Comparison of ENCODE assay signal across 34 cellular contexts in genomic region chr18:78867131-78867530, GRCh38.
"Had no signal": no experiment of that assay in that cellular context is flagged by ENCODE, and none has a peak within 500 bp of the region (broad histone marks: within the 10 kb centered on the region; RNA-seq: fewer than 3 reads in every experiment).

No MANE protein-coding gene starts in this region.

- DNase-seq: activated B cell treated with CpG ODN at 0.5 μM for 24 hours; activated CD4-positive, alpha-beta T cell treated with anti-CD3 and anti-CD28 coated beads for 48 hours; activated CD4-positive, alpha-beta T cell treated with anti-CD3 and anti-CD28 coated beads, Interleukin-2, amount 50 U/mL, for 1 hour; activated CD4-positive, alpha-beta T cell treated with anti-CD3 and anti-CD28 coated beads, Interleukin-2, amount 50 U/mL, for 48 hours; activated CD8-positive, alpha-beta memory T cell treated with anti-CD3 and anti-CD28 coated beads for 24 hours; activated CD8-positive, alpha-beta T cell treated with anti-CD3 and anti-CD28 coated beads for 36 hours; activated effector memory CD4-positive, alpha-beta T cell treated with Interleukin-2 at 50 U/mL for 16 hours; activated gamma-delta T cell treated with Interleukin-2 at 50 U/mL for 16 hours; activated naive CD4-positive, alpha-beta T cell treated with anti-CD3 and anti-CD28 coated beads, Interleukin-2, amount 50 U/mL, for 16 hours; activated naive CD4-positive, alpha-beta T cell treated with Interleukin-2 at 50 U/mL for 16 hours; activated naive CD8-positive, alpha-beta T cell treated with anti-CD3 and anti-CD28 coated beads, Interleukin-2, amount 50 U/mL, for 24 hours; activated T-cell treated with anti-CD3 and anti-CD28 coated beads, Interleukin-2, amount 50 U/mL, for 4 hours; adrenal gland; amygdala; aorta; body of pancreas; central memory CD4-positive, alpha-beta T cell; cerebellar nuclear complex; colonic mucosa; dorsolateral prefrontal cortex; effector memory CD4-positive, alpha-beta T cell; endodermal cell; foreskin fibroblast; T-helper 1 cell; T-helper 17 cell; T1000; WERI-Rb-1 had no signal

- H3K9me3 ChIP-seq: adrenal gland, body of pancreas, colonic mucosa had no signal

- H3K4me1 Mint-ChIP-seq: activated B cell treated with CpG ODN at 0.5 μM for 24 hours; activated naive CD8-positive, alpha-beta T cell treated with anti-CD3 and anti-CD28 coated beads, Interleukin-2, amount 50 U/mL, for 24 hours; activated T-helper 17 cell treated with anti-CD3 and anti-CD28 coated beads, Interleukin-2, amount 50 U/mL, for 72 hours; endodermal cell; T-helper 17 cell had no signal

- H3K9me3 Mint-ChIP-seq: activated B cell treated with CpG ODN at 0.5 μM for 24 hours; activated CD8-positive, alpha-beta T cell treated with anti-CD3 and anti-CD28 coated beads for 36 hours; activated naive CD8-positive, alpha-beta T cell treated with anti-CD3 and anti-CD28 coated beads, Interleukin-2, amount 50 U/mL, for 24 hours; activated T-cell treated with anti-CD3 and anti-CD28 coated beads, Interleukin-2, amount 50 U/mL, for 4 hours; activated T-helper 17 cell treated with anti-CD3 and anti-CD28 coated beads, Interleukin-2, amount 50 U/mL, for 72 hours; dendritic cell treated with granulocyte-macrophage colony-stimulating factor and Interleukin-4, amounts not matched to agents 40 ng/mL and 50 ng/mL, for 4 days; endodermal cell; T-helper 2 cell treated with Interferon-gamma antibody and Interleukin-4, amounts not matched to agents 5 μg/mL and 100 μg/mL, for 36 hours had no signal

- H3K36me3 Mint-ChIP-seq: activated naive CD8-positive, alpha-beta T cell had no signal

- H3K27me3 Mint-ChIP-seq: activated B cell treated with CpG ODN at 0.5 μM for 24 hours had no signal

- H3K27ac Mint-ChIP-seq: activated B cell treated with CpG ODN at 0.5 μM for 24 hours; activated CD8-positive, alpha-beta T cell treated with anti-CD3 and anti-CD28 coated beads for 36 hours; activated naive CD8-positive, alpha-beta T cell; activated naive CD8-positive, alpha-beta T cell treated with anti-CD3 and anti-CD28 coated beads, Interleukin-2, amount 50 U/mL, for 24 hours; activated T-helper 17 cell treated with anti-CD3 and anti-CD28 coated beads, Interleukin-2, amount 50 U/mL, for 72 hours; dendritic cell treated with granulocyte-macrophage colony-stimulating factor and Interleukin-4, amounts not matched to agents 40 ng/mL and 50 ng/mL, for 4 days; endodermal cell; T-helper 17 cell; T-helper 2 cell treated with Interferon-gamma antibody and Interleukin-4, amounts not matched to agents 5 μg/mL and 100 μg/mL, for 36 hours had no signal

- H3K4me1 ChIP-seq: adrenal gland, body of pancreas, colonic mucosa had no signal

- H3K36me3 ChIP-seq: adrenal gland, colonic mucosa, WERI-Rb-1 had no signal

- H3K4me3 ChIP-seq: adrenal gland, body of pancreas, colonic mucosa, dorsolateral prefrontal cortex had no signal

- H3K27me3 ChIP-seq: adrenal gland, body of pancreas, colonic mucosa had no signal

- H3K4me3 Mint-ChIP-seq: activated B cell treated with CpG ODN at 0.5 μM for 24 hours; activated CD8-positive, alpha-beta T cell treated with anti-CD3 and anti-CD28 coated beads for 36 hours; activated naive CD8-positive, alpha-beta T cell; activated naive CD8-positive, alpha-beta T cell treated with anti-CD3 and anti-CD28 coated beads, Interleukin-2, amount 50 U/mL, for 24 hours; activated T-cell treated with anti-CD3 and anti-CD28 coated beads, Interleukin-2, amount 50 U/mL, for 4 hours; activated T-helper 17 cell treated with anti-CD3 and anti-CD28 coated beads, Interleukin-2, amount 50 U/mL, for 72 hours; dendritic cell treated with granulocyte-macrophage colony-stimulating factor and Interleukin-4, amounts not matched to agents 40 ng/mL and 50 ng/mL, for 4 days; endodermal cell; T-helper 17 cell; T-helper 2 cell treated with Interferon-gamma antibody and Interleukin-4, amounts not matched to agents 5 μg/mL and 100 μg/mL, for 36 hours had no signal

- FAIRE-seq: frontal cortex had no signal

- ATAC-seq: activated CD4-positive, CD25-positive, alpha-beta regulatory T cell treated with anti-CD3 and anti-CD28 coated beads, Interleukin-2, amount 50 U/mL, for 24 hours; activated CD8-positive, alpha-beta T cell treated with anti-CD3 and anti-CD28 coated beads for 36 hours; activated naive CD8-positive, alpha-beta T cell treated with anti-CD3 and anti-CD28 coated beads, Interleukin-2, amount 50 U/mL, for 24 hours; activated T-cell treated with anti-CD3 and anti-CD28 coated beads, Interleukin-2, amount 50 U/mL, for 4 hours; activated T-helper 17 cell treated with anti-CD3 and anti-CD28 coated beads, Interleukin-2, amount 50 U/mL, for 72 hours; body of pancreas; esophagus mucosa; T-helper 17 cell had no signal

- H3K27ac ChIP-seq: adrenal gland, body of pancreas, colonic mucosa, dorsolateral prefrontal cortex, WERI-Rb-1 had no signal
